Comparison of ENCODE assay signal across 13 cellular contexts in the genomic region with DNA sequence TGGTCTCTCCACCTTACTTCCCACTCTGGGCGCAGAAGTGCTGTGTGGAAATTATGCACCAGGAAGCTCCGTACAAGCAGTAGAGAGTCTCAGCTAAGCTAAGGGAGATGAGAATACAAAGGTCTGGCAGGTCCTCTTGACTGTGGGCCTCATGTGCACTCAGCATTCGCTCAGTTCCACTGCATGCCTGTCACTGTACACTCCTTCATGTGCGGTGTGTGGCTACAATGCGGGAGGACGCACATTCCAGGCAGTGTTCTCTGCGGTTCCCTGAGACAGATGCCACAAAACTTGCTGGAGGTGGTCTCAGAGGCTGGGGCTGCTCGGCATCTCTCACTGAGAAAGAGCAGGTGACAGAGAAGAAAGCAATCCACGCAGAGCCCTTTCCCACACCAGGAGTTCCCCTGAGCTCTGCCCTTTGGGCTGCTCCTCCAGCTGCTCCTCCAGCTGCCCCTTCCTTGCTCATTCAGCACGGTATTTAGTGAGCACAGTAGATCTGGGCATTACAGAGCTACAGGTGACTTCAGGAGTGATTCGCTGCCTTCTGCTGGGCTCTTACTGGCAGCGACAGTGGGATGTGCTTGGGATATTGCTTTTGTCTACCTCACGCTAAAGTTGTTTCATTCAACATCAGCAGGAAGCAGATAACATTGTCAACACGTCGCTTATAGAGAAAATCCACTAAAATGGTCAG.
DNase-seq lines count a peak whose midpoint lies in the region; TF ChIP-seq lines count a peak whose summit lies in the region.
"Had no signal": no experiment of that assay in that cellular context is flagged by ENCODE, and none has a peak within 500 bp of the region (broad histone marks: within the 10 kb centered on the region; RNA-seq: fewer than 3 reads in every experiment).

No MANE protein-coding gene starts in this region.

- H3K9me2 ChIP-seq in neural cell (ENCODE audit: insufficient read depth, low read length) (no peaks in the 10 kb centered on the region), GM23248 (ENCODE audit: insufficient read depth) (no peaks in the 10 kb centered on the region)

- no peaks in the 10 kb centered on the region for H3K79me2 ChIP-seq in neural cell (replicated peaks; ENCODE audit: insufficient read depth, low read length)
- H3K79me2 ChIP-seq in GM23248 (ENCODE audit: insufficient read depth) = no peaks in the 10 kb centered on the region

- in situ Hi-C loops in GM23248 (cut with MboI) = no loop called here

- H3K9me3 Mint-ChIP-seq in chondrocyte (ENCODE audit: low read depth) = no peaks in the 10 kb centered on the region
- H3K9me3 Mint-ChIP-seq: CD4-positive, alpha-beta T cell had no signal

- CTCF ChIA-PET in HEK293 (lab: Yijun Ruan, JAX) = no interaction called here

- WGBS in GM23248 (ENCODE audit: low coverage in 1 of 2, low lambda C conversion rate in 2 of 2, missing lambda C conversion rate in 2 of 2), 2 experiments = 88 to 92% methylated on average over 15 of the region's 15 CpGs

- no peaks in the 10 kb centered on the region for H3K4me1 Mint-ChIP-seq in chondrocyte (ENCODE audit: low read depth)

- H3F3A ChIP-seq in neural cell (ENCODE audit: insufficient read depth, low read length, poor library complexity, severe bottlenecking) (no peaks in the 10 kb centered on the region), GM23248 (ENCODE audit: insufficient read depth) (no peaks in the 10 kb centered on the region)

- TF ChIP-seq RAD21 in neural cell (conservative IDR thresholded peaks at IDR 0.05) = peak; percentile 14

- H3K27ac ChIP-seq in HEK293 (ENCODE audit: extremely low read depth, low read depth, low read length) (no peak overlapping the region), neural cell (ENCODE audit: low read length) (no peak overlapping the region), GM23248 (no peak overlapping the region)

- TF ChIP-seq EP300 in neural cell (conservative IDR thresholded peaks at IDR 0.05; ENCODE audit: poor library complexity, severe bottlenecking) = no peak

- H3K27ac Mint-ChIP-seq in chondrocyte (ENCODE audit: unreplicated experiment) = peak overlapping the region; percentile 58
- H3K27ac Mint-ChIP-seq: CD4-positive, alpha-beta T cell had no signal

- peak; percentile 31 for DNase-seq in COLO668 (lab: John Stamatoyannopoulos, UW; ENCODE audit: unreplicated experiment)
- DNase-seq in chondrocyte (ENCODE audit: low spot score) = no peak
- no peak for DNase-seq in NCI-H187 (lab: John Stamatoyannopoulos, UW)
- no peak for DNase-seq in GM23248
- no peak for DNase-seq in NCI-H526 (lab: John Stamatoyannopoulos, UW)
- DNase-seq: CD4-positive, alpha-beta T cell; NCI-H1048; NCI-H1694 treated with DMSO at 0.1 percent for 48 hours; NCI-H510A; NCI-H82; SW 1271 had no signal

- H4K20me1 ChIP-seq in neural cell (ENCODE audit: insufficient read depth) (no peaks in the 10 kb centered on the region), GM23248 (ENCODE audit: insufficient read depth) (no peaks in the 10 kb centered on the region)

- H3K27me3 Mint-ChIP-seq in chondrocyte (ENCODE audit: low read depth) = no peaks in the 10 kb centered on the region
- H3K27me3 Mint-ChIP-seq: CD4-positive, alpha-beta T cell had no signal

- no peak overlapping the region for H2AFZ ChIP-seq in neural cell (ENCODE audit: low read depth, low read length)
- H2AFZ ChIP-seq in GM23248 = no peak overlapping the region

- H3K4me2 ChIP-seq in neural cell (ENCODE audit: low read length) (no peak overlapping the region), GM23248 (ENCODE audit: unreplicated experiment) (no peak overlapping the region)

- H3K4me3 ChIP-seq in HEK293 (ENCODE audit: low read depth, low read length) (no peak overlapping the region), neural cell (ENCODE audit: low read length) (no peak overlapping the region), GM23248 (no peak overlapping the region)

- H3K9me3 ChIP-seq in HEK293 (ENCODE audit: control insufficient read depth, insufficient read depth, low read depth, low read length) (no peaks in the 10 kb centered on the region), neural cell (ENCODE audit: low read length) (no peaks in the 10 kb centered on the region), GM23248 (ENCODE audit: low read depth) (no peaks in the 10 kb centered on the region)

- POLR2A ChIA-PET in HEK293 (lab: Yijun Ruan, JAX) = no interaction called here

- TF ChIP-seq CTCF in HEK293 (tag by site-specific recombination; IDR thresholded peaks at IDR 0.05) (no peak), chondrocyte (IDR thresholded peaks at IDR 0.05) (no peak), neural cell (IDR thresholded peaks at IDR 0.05; ENCODE audit: poor library complexity, severe bottlenecking) (no peak)

- H3K36me3 ChIP-seq in HEK293 (ENCODE audit: control insufficient read depth in 2 of 2, insufficient read depth in 1 of 2, low read length in 2 of 2) (no peaks in the 10 kb centered on the region), neural cell (ENCODE audit: insufficient read depth, low read length) (no peaks in the 10 kb centered on the region), GM23248 (ENCODE audit: low read depth) (no peaks in the 10 kb centered on the region)

- H3K27me3 ChIP-seq in neural cell (ENCODE audit: insufficient read depth, low read depth, low read length) = no peaks in the 10 kb centered on the region
- no peaks in the 10 kb centered on the region for H3K27me3 ChIP-seq in GM23248 (replicated peaks; ENCODE audit: insufficient read depth)

- H3K4me1 ChIP-seq in HEK293 (ENCODE audit: control insufficient read depth, insufficient read depth, low read length) = peaks cover 15% of the 10 kb centered on the region
- no peaks in the 10 kb centered on the region for H3K4me1 ChIP-seq in GM23248 (ENCODE audit: insufficient read depth)

- peaks cover 4% of the 10 kb centered on the region for H3K36me3 Mint-ChIP-seq in chondrocyte (ENCODE audit: low read depth)

- no peak overlapping the region for H3K9ac ChIP-seq in neural cell (ENCODE audit: low read length)
- H3K9ac ChIP-seq in GM23248 = no peak overlapping the region

- no peak overlapping the region for H3K4me3 Mint-ChIP-seq in chondrocyte (ENCODE audit: unreplicated experiment)
- H3K4me3 Mint-ChIP-seq: CD4-positive, alpha-beta T cell had no signal

TF ChIP-seq in HEK293, 187 proteins besides CTCF, POLR2A, EP300 and RAD21:
- TF ChIP-seq ZNF624 (tag by site-specific recombination; IDR thresholded peaks at IDR 0.05) (no peak), SCRT2 (tag by site-specific recombination; IDR thresholded peaks at IDR 0.05) (peak; percentile 58)

TF ChIP-seq in neural cell, 6 proteins besides CTCF, POLR2A, EP300 and RAD21:
- TF ChIP-seq, protein P1, sequence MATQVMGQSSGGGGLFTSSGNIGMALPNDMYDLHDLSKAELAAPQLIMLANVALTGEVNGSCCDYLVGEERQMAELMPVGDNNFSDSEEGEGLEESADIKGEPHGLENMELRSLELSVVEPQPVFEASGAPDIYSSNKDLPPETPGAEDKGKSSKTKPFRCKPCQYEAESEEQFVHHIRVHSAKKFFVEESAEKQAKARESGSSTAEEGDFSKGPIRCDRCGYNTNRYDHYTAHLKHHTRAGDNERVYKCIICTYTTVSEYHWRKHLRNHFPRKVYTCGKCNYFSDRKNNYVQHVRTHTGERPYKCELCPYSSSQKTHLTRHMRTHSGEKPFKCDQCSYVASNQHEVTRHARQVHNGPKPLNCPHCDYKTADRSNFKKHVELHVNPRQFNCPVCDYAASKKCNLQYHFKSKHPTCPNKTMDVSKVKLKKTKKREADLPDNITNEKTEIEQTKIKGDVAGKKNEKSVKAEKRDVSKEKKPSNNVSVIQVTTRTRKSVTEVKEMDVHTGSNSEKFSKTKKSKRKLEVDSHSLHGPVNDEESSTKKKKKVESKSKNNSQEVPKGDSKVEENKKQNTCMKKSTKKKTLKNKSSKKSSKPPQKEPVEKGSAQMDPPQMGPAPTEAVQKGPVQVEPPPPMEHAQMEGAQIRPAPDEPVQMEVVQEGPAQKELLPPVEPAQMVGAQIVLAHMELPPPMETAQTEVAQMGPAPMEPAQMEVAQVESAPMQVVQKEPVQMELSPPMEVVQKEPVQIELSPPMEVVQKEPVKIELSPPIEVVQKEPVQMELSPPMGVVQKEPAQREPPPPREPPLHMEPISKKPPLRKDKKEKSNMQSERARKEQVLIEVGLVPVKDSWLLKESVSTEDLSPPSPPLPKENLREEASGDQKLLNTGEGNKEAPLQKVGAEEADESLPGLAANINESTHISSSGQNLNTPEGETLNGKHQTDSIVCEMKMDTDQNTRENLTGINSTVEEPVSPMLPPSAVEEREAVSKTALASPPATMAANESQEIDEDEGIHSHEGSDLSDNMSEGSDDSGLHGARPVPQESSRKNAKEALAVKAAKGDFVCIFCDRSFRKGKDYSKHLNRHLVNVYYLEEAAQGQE (IDR thresholded peaks at IDR 0.05; ENCODE audit: borderline replicate concordance) = no peak
- TF ChIP-seq TAF1 (IDR thresholded peaks at IDR 0.05; ENCODE audit: low read depth) = no peak
- no peak for TF ChIP-seq POLR2AphosphoS5 (IDR thresholded peaks at IDR 0.05)
- TF ChIP-seq SMC3 (conservative IDR thresholded peaks at IDR 0.05; ENCODE audit: poor library complexity) = no peak
- no peak for TF ChIP-seq EZH2 (IDR thresholded peaks at IDR 0.05; ENCODE audit: borderline replicate concordance, insufficient read depth, low read length, poor library complexity, severe bottlenecking)
- TF ChIP-seq MXI1 (conservative IDR thresholded peaks at IDR 0.05; ENCODE audit: poor library complexity, severe bottlenecking) = no peak
